In the genomic region with DNA sequence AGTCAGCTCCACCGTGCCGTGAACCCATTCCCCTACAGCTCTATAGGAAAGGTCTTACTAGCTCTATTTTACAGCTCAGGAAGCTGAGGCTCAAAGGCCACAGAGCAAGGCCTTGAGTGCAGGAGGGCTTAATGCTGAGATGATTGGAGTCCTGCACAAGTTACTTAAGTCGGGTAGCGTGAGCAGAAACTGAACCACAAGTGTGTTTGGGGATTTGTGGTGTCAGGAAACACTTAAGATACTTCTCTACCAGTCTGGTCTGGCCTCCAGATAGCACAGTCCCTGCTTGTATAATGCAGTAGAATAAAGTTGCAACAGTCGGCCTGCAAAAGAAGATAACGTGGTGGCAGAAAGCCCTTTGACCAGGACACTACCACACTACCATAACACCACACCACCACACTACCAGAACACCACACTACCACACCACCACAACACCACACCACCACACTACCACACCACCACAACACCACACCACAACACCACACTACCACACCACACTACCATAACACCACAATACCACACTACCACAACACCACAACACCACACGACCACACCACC, we compare ENCODE assay signal across 1 cellular context.
TF ChIP-seq lines count a peak whose summit lies in the region.

No MANE protein-coding gene starts in this region.

TF ChIP-seq in GM12878, 131 proteins besides CTCF, POLR2A, EP300 and RAD21 (continued from another document):
- TF ChIP-seq, protein P1, sequence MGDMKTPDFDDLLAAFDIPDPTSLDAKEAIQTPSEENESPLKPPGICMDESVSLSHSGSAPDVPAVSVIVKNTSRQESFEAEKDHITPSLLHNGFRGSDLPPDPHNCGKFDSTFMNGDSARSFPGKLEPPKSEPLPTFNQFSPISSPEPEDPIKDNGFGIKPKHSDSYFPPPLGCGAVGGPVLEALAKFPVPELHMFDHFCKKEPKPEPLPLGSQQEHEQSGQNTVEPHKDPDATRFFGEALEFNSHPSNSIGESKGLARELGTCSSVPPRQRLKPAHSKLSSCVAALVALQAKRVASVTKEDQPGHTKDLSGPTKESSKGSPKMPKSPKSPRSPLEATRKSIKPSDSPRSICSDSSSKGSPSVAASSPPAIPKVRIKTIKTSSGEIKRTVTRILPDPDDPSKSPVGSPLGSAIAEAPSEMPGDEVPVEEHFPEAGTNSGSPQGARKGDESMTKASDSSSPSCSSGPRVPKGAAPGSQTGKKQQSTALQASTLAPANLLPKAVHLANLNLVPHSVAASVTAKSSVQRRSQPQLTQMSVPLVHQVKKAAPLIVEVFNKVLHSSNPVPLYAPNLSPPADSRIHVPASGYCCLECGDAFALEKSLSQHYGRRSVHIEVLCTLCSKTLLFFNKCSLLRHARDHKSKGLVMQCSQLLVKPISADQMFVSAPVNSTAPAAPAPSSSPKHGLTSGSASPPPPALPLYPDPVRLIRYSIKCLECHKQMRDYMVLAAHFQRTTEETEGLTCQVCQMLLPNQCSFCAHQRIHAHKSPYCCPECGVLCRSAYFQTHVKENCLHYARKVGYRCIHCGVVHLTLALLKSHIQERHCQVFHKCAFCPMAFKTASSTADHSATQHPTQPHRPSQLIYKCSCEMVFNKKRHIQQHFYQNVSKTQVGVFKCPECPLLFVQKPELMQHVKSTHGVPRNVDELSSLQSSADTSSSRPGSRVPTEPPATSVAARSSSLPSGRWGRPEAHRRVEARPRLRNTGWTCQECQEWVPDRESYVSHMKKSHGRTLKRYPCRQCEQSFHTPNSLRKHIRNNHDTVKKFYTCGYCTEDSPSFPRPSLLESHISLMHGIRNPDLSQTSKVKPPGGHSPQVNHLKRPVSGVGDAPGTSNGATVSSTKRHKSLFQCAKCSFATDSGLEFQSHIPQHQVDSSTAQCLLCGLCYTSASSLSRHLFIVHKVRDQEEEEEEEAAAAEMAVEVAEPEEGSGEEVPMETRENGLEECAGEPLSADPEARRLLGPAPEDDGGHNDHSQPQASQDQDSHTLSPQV (IDR thresholded peaks at IDR 0.05) = no peak
- TF ChIP-seq NR2F1 (conservative IDR thresholded peaks at IDR 0.05) (peak; percentile 51; the same call in 1 of the 2 replicates), TAF1 (IDR thresholded peaks at IDR 0.05; ENCODE audit: borderline replicate concordance, low read depth, low read length) (no peak), CBFB (IDR thresholded peaks at IDR 0.05; ENCODE audit: low read depth) (peak; percentile 53), HDGF (IDR thresholded peaks at IDR 0.05) (0 out of 2 replicates have a peak, but pooled peaks have one; percentile 72), USF1 (IDR thresholded peaks at IDR 0.05; ENCODE audit: borderline replicate concordance, extremely low read length, insufficient read depth, low read depth, low read length) (no peak), RAD51 (IDR thresholded peaks at IDR 0.05) (peak; percentile 49; the same call in 1 of the 2 replicates), CEBPB (IDR thresholded peaks at IDR 0.05; ENCODE audit: borderline replicate concordance in 1 of 2, low read depth in 2 of 2, low read length in 2 of 2) (no peak), TBL1XR1 (IDR thresholded peaks at IDR 0.05; ENCODE audit: low read depth, low read length) (no peak), BHLHE40 (IDR thresholded peaks at IDR 0.05; ENCODE audit: borderline replicate concordance in 1 of 2, low read depth in 2 of 2, low read length in 1 of 2) (peak; percentile 61 to 80; a peak in 3 of 4 replicates), NFYA (IDR thresholded peaks at IDR 0.05; ENCODE audit: borderline replicate concordance, low read depth, low read length) (no peak), ZBED1 (IDR thresholded peaks at IDR 0.05; ENCODE audit: borderline replicate concordance) (no peak), FOXK2 (IDR thresholded peaks at IDR 0.05) (no peak), IKZF2 (IDR thresholded peaks at IDR 0.05) (peak; percentile 53 to 61; a peak in 2 of 4 replicates), CBX3 (IDR thresholded peaks at IDR 0.05; ENCODE audit: borderline replicate concordance, low read depth) (no peak), RUNX3 (IDR thresholded peaks at IDR 0.05; ENCODE audit: low read length) (peak; percentile 81), MTA3 (IDR thresholded peaks at IDR 0.05; ENCODE audit: borderline replicate concordance, low read length) (no peak), STAT1 (conservative IDR thresholded peaks at IDR 0.05) (no peak), IRF4 (IDR thresholded peaks at IDR 0.05; ENCODE audit: low read depth, low read length) (peak; percentile 29; the same call in 1 of the 2 replicates), PAX5 (IDR thresholded peaks at IDR 0.05; ENCODE audit: borderline replicate concordance, low read depth, low read length) (peak; percentile 82; the same call in 1 of the 2 replicates), RB1 (IDR thresholded peaks at IDR 0.05; ENCODE audit: borderline replicate concordance) (no peak), ZNF207 (IDR thresholded peaks at IDR 0.05; ENCODE audit: borderline replicate concordance) (no peak)
- TF ChIP-seq, protein P2, sequence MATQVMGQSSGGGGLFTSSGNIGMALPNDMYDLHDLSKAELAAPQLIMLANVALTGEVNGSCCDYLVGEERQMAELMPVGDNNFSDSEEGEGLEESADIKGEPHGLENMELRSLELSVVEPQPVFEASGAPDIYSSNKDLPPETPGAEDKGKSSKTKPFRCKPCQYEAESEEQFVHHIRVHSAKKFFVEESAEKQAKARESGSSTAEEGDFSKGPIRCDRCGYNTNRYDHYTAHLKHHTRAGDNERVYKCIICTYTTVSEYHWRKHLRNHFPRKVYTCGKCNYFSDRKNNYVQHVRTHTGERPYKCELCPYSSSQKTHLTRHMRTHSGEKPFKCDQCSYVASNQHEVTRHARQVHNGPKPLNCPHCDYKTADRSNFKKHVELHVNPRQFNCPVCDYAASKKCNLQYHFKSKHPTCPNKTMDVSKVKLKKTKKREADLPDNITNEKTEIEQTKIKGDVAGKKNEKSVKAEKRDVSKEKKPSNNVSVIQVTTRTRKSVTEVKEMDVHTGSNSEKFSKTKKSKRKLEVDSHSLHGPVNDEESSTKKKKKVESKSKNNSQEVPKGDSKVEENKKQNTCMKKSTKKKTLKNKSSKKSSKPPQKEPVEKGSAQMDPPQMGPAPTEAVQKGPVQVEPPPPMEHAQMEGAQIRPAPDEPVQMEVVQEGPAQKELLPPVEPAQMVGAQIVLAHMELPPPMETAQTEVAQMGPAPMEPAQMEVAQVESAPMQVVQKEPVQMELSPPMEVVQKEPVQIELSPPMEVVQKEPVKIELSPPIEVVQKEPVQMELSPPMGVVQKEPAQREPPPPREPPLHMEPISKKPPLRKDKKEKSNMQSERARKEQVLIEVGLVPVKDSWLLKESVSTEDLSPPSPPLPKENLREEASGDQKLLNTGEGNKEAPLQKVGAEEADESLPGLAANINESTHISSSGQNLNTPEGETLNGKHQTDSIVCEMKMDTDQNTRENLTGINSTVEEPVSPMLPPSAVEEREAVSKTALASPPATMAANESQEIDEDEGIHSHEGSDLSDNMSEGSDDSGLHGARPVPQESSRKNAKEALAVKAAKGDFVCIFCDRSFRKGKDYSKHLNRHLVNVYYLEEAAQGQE (IDR thresholded peaks at IDR 0.05; ENCODE audit: low read depth, low read length) = no peak
- TF ChIP-seq, protein P3, sequence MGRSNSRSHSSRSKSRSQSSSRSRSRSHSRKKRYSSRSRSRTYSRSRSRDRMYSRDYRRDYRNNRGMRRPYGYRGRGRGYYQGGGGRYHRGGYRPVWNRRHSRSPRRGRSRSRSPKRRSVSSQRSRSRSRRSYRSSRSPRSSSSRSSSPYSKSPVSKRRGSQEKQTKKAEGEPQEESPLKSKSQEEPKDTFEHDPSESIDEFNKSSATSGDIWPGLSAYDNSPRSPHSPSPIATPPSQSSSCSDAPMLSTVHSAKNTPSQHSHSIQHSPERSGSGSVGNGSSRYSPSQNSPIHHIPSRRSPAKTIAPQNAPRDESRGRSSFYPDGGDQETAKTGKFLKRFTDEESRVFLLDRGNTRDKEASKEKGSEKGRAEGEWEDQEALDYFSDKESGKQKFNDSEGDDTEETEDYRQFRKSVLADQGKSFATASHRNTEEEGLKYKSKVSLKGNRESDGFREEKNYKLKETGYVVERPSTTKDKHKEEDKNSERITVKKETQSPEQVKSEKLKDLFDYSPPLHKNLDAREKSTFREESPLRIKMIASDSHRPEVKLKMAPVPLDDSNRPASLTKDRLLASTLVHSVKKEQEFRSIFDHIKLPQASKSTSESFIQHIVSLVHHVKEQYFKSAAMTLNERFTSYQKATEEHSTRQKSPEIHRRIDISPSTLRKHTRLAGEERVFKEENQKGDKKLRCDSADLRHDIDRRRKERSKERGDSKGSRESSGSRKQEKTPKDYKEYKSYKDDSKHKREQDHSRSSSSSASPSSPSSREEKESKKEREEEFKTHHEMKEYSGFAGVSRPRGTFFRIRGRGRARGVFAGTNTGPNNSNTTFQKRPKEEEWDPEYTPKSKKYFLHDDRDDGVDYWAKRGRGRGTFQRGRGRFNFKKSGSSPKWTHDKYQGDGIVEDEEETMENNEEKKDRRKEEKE (IDR thresholded peaks at IDR 0.05) = no peak
